11 cellular contexts compared by ENCODE assay signal in genomic region chr20:8431538-8432434, GRCh38.
DNase-seq lines count a peak whose midpoint lies in the region; ATAC-seq and TF ChIP-seq lines count a peak whose summit lies in the region.
"Had no signal": no experiment of that assay in that cellular context is flagged by ENCODE, and none has a peak within 500 bp of the region (broad histone marks: within the 10 kb centered on the region; RNA-seq: fewer than 3 reads in every experiment).

No MANE protein-coding gene starts in this region.

- peak overlapping the region; percentile 39 for H3K18ac ChIP-seq in neuronal stem cell (ENCODE audit: low read length)

- H3K36me3 ChIP-seq in GM23338 (ENCODE audit: insufficient read depth) (no peaks in the 10 kb centered on the region), neuronal stem cell (replicated peaks in 1 of 2; ENCODE audit: control insufficient read depth in 2 of 2, insufficient read depth in 2 of 2, low read length in 2 of 2) (no peaks in the 10 kb centered on the region)

- H3K4me3 Mint-ChIP-seq in GM23338 (no peak overlapping the region), natural killer cell (no peak overlapping the region)
- H3K4me3 Mint-ChIP-seq: CD4-positive, alpha-beta memory T cell; dendritic cell treated with granulocyte-macrophage colony-stimulating factor and Interleukin-4, amounts not matched to agents 40 ng/mL and 50 ng/mL, for 4 days had no signal

- peak overlapping the region; percentile 48; the same call in 1 of the 2 replicates for H3K27ac Mint-ChIP-seq in GM23338
- H3K27ac Mint-ChIP-seq in natural killer cell = no peak overlapping the region
- H3K27ac Mint-ChIP-seq: CD4-positive, alpha-beta memory T cell; dendritic cell treated with granulocyte-macrophage colony-stimulating factor and Interleukin-4, amounts not matched to agents 40 ng/mL and 50 ng/mL, for 4 days had no signal

- H2BK5ac ChIP-seq in neuronal stem cell (ENCODE audit: low read length) = no peak overlapping the region

- TF ChIP-seq CTCF in GM23338 (conservative IDR thresholded peaks at IDR 0.05; ENCODE audit: low read depth in 2 of 2) (no peak), fibroblast of pulmonary artery (IDR thresholded peaks at IDR 0.05; ENCODE audit: low read length, missing control alignments) (no peak), natural killer cell (IDR thresholded peaks at IDR 0.05) (no peak)

- no peaks in the 10 kb centered on the region for H3K79me2 ChIP-seq in GM23338 (replicated peaks; ENCODE audit: insufficient read depth)

- no peak overlapping the region for H4K91ac ChIP-seq in neuronal stem cell (ENCODE audit: low read depth, low read length, poor library complexity)

- H3K27ac ChIP-seq in GM23338 (ENCODE audit: low read depth) (no peak overlapping the region), neuronal stem cell (replicated peaks; ENCODE audit: low read length) (no peak overlapping the region)

- H3K4me3 ChIP-seq in GM23338 (no peak overlapping the region), fibroblast of pulmonary artery (replicated peaks; ENCODE audit: low read depth, low read length) (no peak overlapping the region), neuronal stem cell (ENCODE audit: low read length in 2 of 2) (no peak overlapping the region)
- H3K4me3 ChIP-seq: K562 had no signal

- 0 out of 2 replicates have a peak, but pooled peaks cover 4% of the 10 kb centered on the region for H3K9me2 ChIP-seq in GM23338 (ENCODE audit: insufficient read depth)

- peak; percentile 24 for DNase-seq in GM23338 (ENCODE audit: low spot score)
- DNase-seq in NCI-H524 treated with DMSO at 0.1 percent for 48 hours (lab: John Stamatoyannopoulos, UW) = peak; percentile 12
- peak; percentile 87 for DNase-seq in fibroblast of pulmonary artery (ENCODE audit: low read depth)
- no peak for DNase-seq in neuronal stem cell (ENCODE audit: low spot score)
- no peak for DNase-seq in natural killer cell
- DNase-seq: CD4-positive, alpha-beta memory T cell had no signal

- no peak overlapping the region for H2BK15ac ChIP-seq in neuronal stem cell (ENCODE audit: low read length)

- no peak overlapping the region for H3K9ac ChIP-seq in neuronal stem cell (ENCODE audit: low read depth, low read length, poor library complexity)

- no peaks in the 10 kb centered on the region for H3F3A ChIP-seq in GM23338 (replicated peaks; ENCODE audit: low read depth)

- H2AFZ ChIP-seq in GM23338 (peak overlapping the region; percentile 66; the same call in 1 of the 2 replicates), neuronal stem cell (ENCODE audit: low read length) (peak overlapping the region; percentile 64)

- H3K27me3 Mint-ChIP-seq in GM23338 (ENCODE audit: insufficient read depth, low read depth, poor library complexity) (no peaks in the 10 kb centered on the region), natural killer cell (ENCODE audit: low read depth in 2 of 2) (peaks cover 7 to 18% of the 10 kb centered on the region in 2 donors)
- H3K27me3 Mint-ChIP-seq: dendritic cell treated with granulocyte-macrophage colony-stimulating factor and Interleukin-4, amounts not matched to agents 40 ng/mL and 50 ng/mL, for 4 days had no signal

- no peak overlapping the region for H2AK5ac ChIP-seq in neuronal stem cell (ENCODE audit: low read depth, low read length)

- H2BK12ac ChIP-seq in neuronal stem cell (ENCODE audit: low read length) = no peak overlapping the region

- H3K4me1 Mint-ChIP-seq in GM23338 = peaks cover 23% of the 10 kb centered on the region
- H3K4me1 Mint-ChIP-seq in natural killer cell = peaks cover 34 to 42% of the 10 kb centered on the region in 2 donors

- H3K79me1 ChIP-seq in neuronal stem cell (ENCODE audit: low read depth, low read length) = no peaks in the 10 kb centered on the region

- peak; percentile 86 for ATAC-seq in GM23338
- ATAC-seq in HG03354 (IDR thresholded peaks at IDR 0.05; ENCODE audit: poor library complexity, severe bottlenecking, unreplicated experiment) = no peak
- ATAC-seq in HG03196 (IDR thresholded peaks at IDR 0.05; ENCODE audit: unreplicated experiment) = no peak
- no peak for ATAC-seq in natural killer cell
- no peak for ATAC-seq in HG03571 (IDR thresholded peaks at IDR 0.05; ENCODE audit: unreplicated experiment)
- ATAC-seq: K562 had no signal

- intact Hi-C loops in natural killer cell (cut with micrococcal nuclease) = no loop called here

- H3K27me3 ChIP-seq in GM23338 (ENCODE audit: insufficient read depth) (no peaks in the 10 kb centered on the region), neuronal stem cell (ENCODE audit: control insufficient read depth in 3 of 3, insufficient read depth in 3 of 3, low read depth in 1 of 3, low read length in 3 of 3) (no peaks in the 10 kb centered on the region)

- no peaks in the 10 kb centered on the region for H3K9me3 ChIP-seq in neuronal stem cell (replicated peaks in 1 of 2; ENCODE audit: control insufficient read depth in 2 of 2, insufficient read depth in 1 of 2, low read depth in 1 of 2, low read length in 2 of 2)

- H3K4me2 ChIP-seq in GM23338 = peak overlapping the region; percentile 53; the same call in 1 of the 2 replicates
- no peak overlapping the region for H3K4me2 ChIP-seq in neuronal stem cell (ENCODE audit: insufficient read depth, low read length, poor library complexity, severe bottlenecking)

- no peaks in the 10 kb centered on the region for H3K9me3 Mint-ChIP-seq in GM23338
- H3K9me3 Mint-ChIP-seq in natural killer cell = no peaks in the 10 kb centered on the region
- H3K9me3 Mint-ChIP-seq: CD4-positive, alpha-beta memory T cell; dendritic cell treated with granulocyte-macrophage colony-stimulating factor and Interleukin-4, amounts not matched to agents 40 ng/mL and 50 ng/mL, for 4 days had no signal

- no CpG with 5 or more reads among the region's 11 CpGs for WGBS in neuronal stem cell (ENCODE audit: extremely low coverage in 2 of 2, insufficient read length in 2 of 2, insufficient replicate concordance in 1 of 2), 2 donors

- no peak overlapping the region for H3K14ac ChIP-seq in neuronal stem cell (ENCODE audit: low read length)

- no peak overlapping the region for H3K23ac ChIP-seq in neuronal stem cell (ENCODE audit: low read depth, low read length, poor library complexity)

- H3K36me3 Mint-ChIP-seq in GM23338 (ENCODE audit: low read depth) = no peaks in the 10 kb centered on the region
- no peaks in the 10 kb centered on the region for H3K36me3 Mint-ChIP-seq in natural killer cell
- H3K36me3 Mint-ChIP-seq: CD4-positive, alpha-beta memory T cell had no signal

- H4K20me1 ChIP-seq in GM23338 (replicated peaks; ENCODE audit: insufficient read depth) = peaks cover 4% of the 10 kb centered on the region

- no peak overlapping the region for H3K4ac ChIP-seq in neuronal stem cell (ENCODE audit: low read length)

- H2BK120ac ChIP-seq in neuronal stem cell (ENCODE audit: low read depth, low read length) = no peak overlapping the region

- H3K4me1 ChIP-seq in GM23338 (ENCODE audit: insufficient read depth) (peaks cover 25% of the 10 kb centered on the region), neuronal stem cell (ENCODE audit: control insufficient read depth in 2 of 2, insufficient read depth in 1 of 2, low read depth in 1 of 2, low read length in 2 of 2) (peaks cover 2 to 5% of the 10 kb centered on the region in 2 donors)

- no peak overlapping the region for H4K8ac ChIP-seq in neuronal stem cell (ENCODE audit: low read depth, low read length)

TF ChIP-seq in GM23338, 12 proteins besides CTCF, POLR2A, EP300 and RAD21 (continues in another document):
- TF ChIP-seq STAT1 (IDR thresholded peaks at IDR 0.05; ENCODE audit: unreplicated experiment) = no peak

Comparison
In these comparisons a context has a peak if more than half of its experiments do, and no peak if none do; other contexts are left out.
1. DNase-seq: peak in GM23338 (single experiment), NCI-H524 treated with DMSO at 0.1 percent for 48 hours (single experiment) and fibroblast of pulmonary artery (single experiment); none in neuronal stem cell (single experiment) and natural killer cell (single experiment).